33 cellular contexts compared by ENCODE assay signal in genomic region chr20:4504814-4505213, GRCh38.
"Had no signal": no experiment of that assay in that cellular context is flagged by ENCODE, and none has a peak within 500 bp of the region (broad histone marks: within the 10 kb centered on the region; RNA-seq: fewer than 3 reads in every experiment).

No MANE protein-coding gene starts in this region.

- DNase-seq: activated effector memory CD4-positive, alpha-beta T cell treated with anti-CD3 and anti-CD28 coated beads, Interleukin-2, amount 50 U/mL, for 16 hours; activated effector memory CD4-positive, alpha-beta T cell treated with Interleukin-2 at 50 U/mL for 16 hours; activated gamma-delta T cell; activated gamma-delta T cell treated with Interleukin-2 at 50 U/mL for 16 hours; activated naive CD4-positive, alpha-beta T cell; activated naive CD4-positive, alpha-beta T cell treated with anti-CD3 and anti-CD28 coated beads for 36 hours; activated naive CD4-positive, alpha-beta T cell treated with anti-CD3 and anti-CD28 coated beads, Interleukin-2, amount 10 ng/mL, durations not matched to agents 7 days and 5 days; activated naive CD4-positive, alpha-beta T cell treated with anti-CD3 and anti-CD28 coated beads, Interleukin-2, amount 50 U/mL, for 16 hours; activated naive CD4-positive, alpha-beta T cell treated with Interleukin-2 at 50 U/mL for 16 hours; activated naive CD8-positive, alpha-beta T cell treated with anti-CD3 and anti-CD28 coated beads for 36 hours; activated naive CD8-positive, alpha-beta T cell treated with anti-CD3 and anti-CD28 coated beads, Interleukin-2, amount 10 ng/mL, durations not matched to agents 7 days and 5 days; activated naive CD8-positive, alpha-beta T cell treated with anti-CD3 and anti-CD28 coated beads, Interleukin-2, amount 50 U/mL, for 24 hours; activated T-cell treated with anti-CD3 and anti-CD28 coated beads, Interleukin-2, amount 50 U/mL, for 24 hours; activated T-cell treated with anti-CD3 and anti-CD28 coated beads, Interleukin-2, amount 50 U/mL, for 4 hours; activated T-cell treated with anti-CD3 and anti-CD28 coated beads, Interleukin-2, amount 50 U/mL, for 48 hours; activated T-cell treated with anti-CD3 and anti-CD28 coated beads, Interleukin-2, amount 50 U/mL, for 72 hours; adrenal gland; amniotic stem cell; amygdala; anterior cingulate cortex; aorta; body of pancreas; brain microvascular endothelial cell; caudate nucleus; central memory CD4-positive, alpha-beta T cell; cerebellar nuclear complex had no signal

- H3K27me3 ChIP-seq: adrenal gland, ascending aorta, body of pancreas, brain microvascular endothelial cell, breast epithelium, cardiac muscle cell had no signal

- H3K36me3 ChIP-seq: adrenal gland, ascending aorta, brain microvascular endothelial cell, breast epithelium, cardiac muscle cell had no signal

- H3K27ac ChIP-seq: adrenal gland, ascending aorta, body of pancreas, brain microvascular endothelial cell, breast epithelium, cardiac muscle cell had no signal

- FAIRE-seq: astrocyte, bronchial epithelial cell had no signal

- H3K4me3 ChIP-seq: adrenal gland, ascending aorta, body of pancreas, breast epithelium, cardiac muscle cell had no signal

- H3K9me3 ChIP-seq: adrenal gland, ascending aorta had no signal

- H3K4me1 ChIP-seq: adrenal gland, ascending aorta, body of pancreas, breast epithelium had no signal

- ATAC-seq: activated naive CD4-positive, alpha-beta T cell treated with anti-CD3 and anti-CD28 coated beads, Interleukin-2, amount 50 U/mL, for 72 hours; activated naive CD8-positive, alpha-beta T cell treated with anti-CD3 and anti-CD28 coated beads, Interleukin-2, amount 50 U/mL, for 24 hours; activated T-cell treated with anti-CD3 and anti-CD28 coated beads, Interleukin-2, amount 50 U/mL, for 4 hours; activated T-cell treated with anti-CD3 and anti-CD28 coated beads, Interleukin-2, amount 50 U/mL, for 72 hours; activated T-helper 17 cell treated with anti-CD3 and anti-CD28 coated beads, Interleukin-2, amount 50 U/mL, for 72 hours; body of pancreas had no signal
